In genomic region chr12:64688715-64689114, GRCh38 we compare ENCODE assay signal across 15 cellular contexts.
A peak's percentile ranks its signal among the peaks of the same experiment; 100 is the strongest.
DNase-seq lines count a peak whose midpoint lies in the region; TF ChIP-seq lines count a peak whose summit lies in the region.
"Had no signal": no experiment of that assay in that cellular context is flagged by ENCODE, and none has a peak within 500 bp of the region (broad histone marks: within the 10 kb centered on the region; RNA-seq: fewer than 3 reads in every experiment).

No MANE protein-coding gene starts in this region.

- H4K8ac ChIP-seq in H9 (replicated peaks; ENCODE audit: insufficient read length, low read depth, low read length) = no peak overlapping the region

- no peaks in the 10 kb centered on the region for H3K23me2 ChIP-seq in H9 (ENCODE audit: insufficient read length, low read depth, low read length, poor library complexity, severe bottlenecking)

- H3K4me3 ChIP-seq in sigmoid colon = no peak overlapping the region
- H3K4me3 ChIP-seq: uterus had no signal

- no peak overlapping the region for H3K4me2 ChIP-seq in H9 (ENCODE audit: insufficient read depth, insufficient read length, low read length)

- DNase-seq in activated T-cell treated with anti-CD3 and anti-CD28 coated beads, Interleukin-2, amount 50 U/mL, for 24 hours = no peak
- no peak for DNase-seq in activated T-cell treated with anti-CD3 and anti-CD28 coated beads, Interleukin-2, amount 50 U/mL, for 1 hour
- DNase-seq in activated CD4-positive, alpha-beta memory T cell treated with anti-CD3 and anti-CD28 coated beads for 36 hours = no peak
- DNase-seq in glutamatergic neuron = no peak
- no peak for DNase-seq in sigmoid colon
- no peak for DNase-seq in NCI-H748 treated with DMSO at 0.1 percent for 48 hours (lab: John Stamatoyannopoulos, UW)
- DNase-seq in H9 = no peak
- DNase-seq in NCI-H82 (lab: John Stamatoyannopoulos, UW) = no peak
- DNase-seq: COR-L47, mammary epithelial cell, NCI-H1417 treated with DMSO at 0.1 percent for 48 hours, NCI-H446, nucleus accumbens, SHP77, uterus had no signal

- H3K27me3 Mint-ChIP-seq in activated T-cell treated with anti-CD3 and anti-CD28 coated beads, Interleukin-2, amount 50 U/mL, for 24 hours = no peaks in the 10 kb centered on the region
- H3K27me3 Mint-ChIP-seq in activated CD4-positive, alpha-beta memory T cell treated with anti-CD3 and anti-CD28 coated beads for 36 hours = no peaks in the 10 kb centered on the region
- no peaks in the 10 kb centered on the region for H3K27me3 Mint-ChIP-seq in glutamatergic neuron (ENCODE audit: unreplicated experiment)
- H3K27me3 Mint-ChIP-seq in H9 (ENCODE audit: low read depth) = no peaks in the 10 kb centered on the region

- no peak overlapping the region for H3K9ac ChIP-seq in H9 (ENCODE audit: extremely low read depth, insufficient read length, low read length)

- no peak overlapping the region for H2AK5ac ChIP-seq in H9 (ENCODE audit: insufficient read length, low read length)

- WGBS in sigmoid colon, 2 donors = 89 to 96% methylated on average over 7 of the region's 7 CpGs
- no CpG with 5 or more reads among the region's 7 CpGs for WGBS in H9 (ENCODE audit: extremely low coverage, insufficient read length, low lambda C conversion rate)

- H3K14ac ChIP-seq in H9 (ENCODE audit: insufficient read depth, low read length) = no peak overlapping the region

- intact Hi-C loops in activated CD4-positive, alpha-beta memory T cell treated with anti-CD3 and anti-CD28 coated beads for 36 hours (cut with micrococcal nuclease) = no loop called here
- intact Hi-C loops in sigmoid colon (cut with DNase I) = no loop called here

- H3K18ac ChIP-seq in H9 (ENCODE audit: insufficient read length, low read depth, low read length) = no peak overlapping the region

- no peak overlapping the region for H4K5ac ChIP-seq in H9 (ENCODE audit: insufficient read length, low read depth, low read length)

- CTCF ChIA-PET in activated CD4-positive, alpha-beta memory T cell treated with anti-CD3 and anti-CD28 coated beads for 36 hours (lab: Charles Lee) = interaction anchor here (1.0 to 5.2 kb wide), 8 partner anchors 8 to 139 kb away, joined by 3 to 27 read pairs (median 4); no protein-coding TSS in a partner anchor

- peaks cover 74% of the 10 kb centered on the region for H3K4me1 Mint-ChIP-seq in activated T-cell treated with anti-CD3 and anti-CD28 coated beads, Interleukin-2, amount 50 U/mL, for 24 hours (ENCODE audit: low read depth)
- peaks cover 67% of the 10 kb centered on the region for H3K4me1 Mint-ChIP-seq in activated CD4-positive, alpha-beta memory T cell treated with anti-CD3 and anti-CD28 coated beads for 36 hours (ENCODE audit: low read depth)
- peaks cover 33% of the 10 kb centered on the region for H3K4me1 Mint-ChIP-seq in glutamatergic neuron (ENCODE audit: low read depth, unreplicated experiment)
- peaks cover 28 to 43% of the 10 kb centered on the region in 2 experiments for H3K4me1 Mint-ChIP-seq in H9

- H2BK12ac ChIP-seq in H9 (ENCODE audit: insufficient read length, low read depth, low read length) = no peak overlapping the region

- no peaks in the 10 kb centered on the region for H3K27me3 ChIP-seq in sigmoid colon
- H3K27me3 ChIP-seq in H9 (ENCODE audit: insufficient read depth, low read length) = no peaks in the 10 kb centered on the region
- H3K27me3 ChIP-seq: uterus had no signal

- no peak for TF ChIP-seq POLR2A in sigmoid colon (IDR thresholded peaks at IDR 0.05)

- H3K23ac ChIP-seq in H9 (ENCODE audit: insufficient read length, low read depth, low read length) = no peak overlapping the region

- POLR2A ChIA-PET in activated CD4-positive, alpha-beta memory T cell treated with anti-CD3 and anti-CD28 coated beads for 36 hours (lab: Charles Lee) = interaction anchor here (0.7 kb wide), 1 partner anchor 9 kb away, joined by 3 read pairs; no protein-coding TSS in a partner anchor

- no peak overlapping the region for H3K4ac ChIP-seq in H9 (ENCODE audit: low read depth, low read length)

- no peak overlapping the region for H4K91ac ChIP-seq in H9 (ENCODE audit: insufficient read length, low read depth, low read length)

- H2BK15ac ChIP-seq in H9 (ENCODE audit: low read depth, low read length) = no peak overlapping the region

- H3K79me2 ChIP-seq in H9 (ENCODE audit: insufficient read depth, low read length) = no peaks in the 10 kb centered on the region

- TF ChIP-seq CTCF in glutamatergic neuron (IDR thresholded peaks at IDR 0.05; ENCODE audit: partially characterized antibody, unreplicated experiment) (no peak), sigmoid colon (IDR thresholded peaks at IDR 0.05) (no peak), H9 (conservative IDR thresholded peaks at IDR 0.05) (no peak)

- H3K36me3 Mint-ChIP-seq in activated T-cell treated with anti-CD3 and anti-CD28 coated beads, Interleukin-2, amount 50 U/mL, for 24 hours (ENCODE audit: low read depth) = peaks cover 85% of the 10 kb centered on the region
- peaks cover 29% of the 10 kb centered on the region for H3K36me3 Mint-ChIP-seq in activated CD4-positive, alpha-beta memory T cell treated with anti-CD3 and anti-CD28 coated beads for 36 hours
- H3K36me3 Mint-ChIP-seq in glutamatergic neuron (ENCODE audit: unreplicated experiment) (no peaks in the 10 kb centered on the region), H9 (ENCODE audit: insufficient read depth in 1 of 3, low read depth in 3 of 3) (peaks cover 6 to 50% (median 47%) of the 10 kb centered on the region in 3 experiments; a peak in 6 of 7 replicates)

- no peak overlapping the region for H3K56ac ChIP-seq in H9 (ENCODE audit: insufficient read length, low read depth, low read length)

- H2BK20ac ChIP-seq in H9 (ENCODE audit: low read depth, low read length, poor library complexity, severe bottlenecking) = no peak overlapping the region

- H3K27ac ChIP-seq in sigmoid colon (peak overlapping the region; percentile 49 to 92 (median 80)), H9 (ENCODE audit: insufficient read length, low read depth, low read length) (no peak overlapping the region)
- H3K27ac ChIP-seq: uterus had no signal

- no peaks in the 10 kb centered on the region for H3K79me1 ChIP-seq in H9 (ENCODE audit: insufficient read depth, low read depth, low read length, poor library complexity, severe bottlenecking)

- peak overlapping the region; percentile 13 for H3K4me3 Mint-ChIP-seq in activated T-cell treated with anti-CD3 and anti-CD28 coated beads, Interleukin-2, amount 50 U/mL, for 24 hours
- H3K4me3 Mint-ChIP-seq in activated CD4-positive, alpha-beta memory T cell treated with anti-CD3 and anti-CD28 coated beads for 36 hours = no peak overlapping the region
- H3K4me3 Mint-ChIP-seq in glutamatergic neuron (ENCODE audit: unreplicated experiment) (no peak overlapping the region), H9 (no peak overlapping the region)

- H2BK5ac ChIP-seq in H9 (ENCODE audit: insufficient read length, low read length) = no peak overlapping the region

- no peaks in the 10 kb centered on the region for H4K20me1 ChIP-seq in H9 (ENCODE audit: control insufficient read depth, insufficient read depth, insufficient read length)

- H2AFZ ChIP-seq in H9 (ENCODE audit: low read length) = no peak overlapping the region

- peak overlapping the region; percentile 82 for H3K27ac Mint-ChIP-seq in activated T-cell treated with anti-CD3 and anti-CD28 coated beads, Interleukin-2, amount 50 U/mL, for 24 hours
- peak overlapping the region; percentile 69 for H3K27ac Mint-ChIP-seq in activated CD4-positive, alpha-beta memory T cell treated with anti-CD3 and anti-CD28 coated beads for 36 hours
- peak overlapping the region; percentile 38 for H3K27ac Mint-ChIP-seq in glutamatergic neuron (ENCODE audit: unreplicated experiment)
- peak overlapping the region in 1 of 3 experiments; percentile 63; a peak in 3 of 7 replicates for H3K27ac Mint-ChIP-seq in H9

- H3K4me1 ChIP-seq in sigmoid colon (peaks cover 0 to 72% (median 50%) of the 10 kb centered on the region in 4 donors), H9 (ENCODE audit: insufficient read depth, low read length) (no peaks in the 10 kb centered on the region; the same call in 1 of the 2 replicates)

- no peak overlapping the region for H3T11ph ChIP-seq in H9 (ENCODE audit: low read length)

- no peaks in the 10 kb centered on the region for H3K9me3 Mint-ChIP-seq in activated T-cell treated with anti-CD3 and anti-CD28 coated beads, Interleukin-2, amount 50 U/mL, for 24 hours
- H3K9me3 Mint-ChIP-seq in activated CD4-positive, alpha-beta memory T cell treated with anti-CD3 and anti-CD28 coated beads for 36 hours = no peaks in the 10 kb centered on the region
- H3K9me3 Mint-ChIP-seq in glutamatergic neuron (ENCODE audit: unreplicated experiment) (peaks cover 1% of the 10 kb centered on the region), H9 (no peaks in the 10 kb centered on the region)

- no peak for TF ChIP-seq EP300 in sigmoid colon (IDR thresholded peaks at IDR 0.05)

- H2BK120ac ChIP-seq in H9 (ENCODE audit: low read depth, low read length, poor library complexity, severe bottlenecking) = no peak overlapping the region

- peaks cover 0 to 13% (median 0%) of the 10 kb centered on the region in 4 donors for H3K36me3 ChIP-seq in sigmoid colon
- H3K36me3 ChIP-seq: uterus had no signal

- H3K9me3 ChIP-seq in sigmoid colon (no peaks in the 10 kb centered on the region), H9 (ENCODE audit: control insufficient read depth, low read depth, low read length) (no peaks in the 10 kb centered on the region)
- H3K9me3 ChIP-seq: uterus had no signal
